In genomic region chr2:101272045-101272784, GRCh38 we compare ENCODE assay signal across 9 cellular contexts. TPM values are rescaled to one million over a fixed set of nuclear protein-coding genes. Genes with fewer than 3 reads are reported as not detected.
DNase-seq lines count a peak whose midpoint lies in the region; ATAC-seq and TF ChIP-seq lines count a peak whose summit lies in the region.
"Had no signal": no experiment of that assay in that cellular context is flagged by ENCODE, and none has a peak within 500 bp of the region (broad histone marks: within the 10 kb centered on the region; RNA-seq: fewer than 3 reads in every experiment).

No MANE protein-coding gene starts in this region.

- H3K4me1 Mint-ChIP-seq in activated naive CD4-positive, alpha-beta T cell treated with anti-CD3 and anti-CD28 coated beads for 36 hours (ENCODE audit: low read depth), result peaks cover 38% of the 10 kb centered on the region

- no peaks in the 10 kb centered on the region for H3K79me2 ChIP-seq in OCI-LY3 (ENCODE audit: low read length)

- H3K4me2 ChIP-seq in OCI-LY3 (ENCODE audit: low read length), result peak overlapping the region; percentile 67

- peaks cover 39% of the 10 kb centered on the region for H3K36me3 Mint-ChIP-seq in activated naive CD4-positive, alpha-beta T cell treated with anti-CD3 and anti-CD28 coated beads for 36 hours (ENCODE audit: low read depth)

- 85 to 86% methylated on average over 3 of the region's 3 CpGs for WGBS in thyroid gland, 2 donors

- no peak overlapping the region for H3K4me3 Mint-ChIP-seq in activated naive CD4-positive, alpha-beta T cell treated with anti-CD3 and anti-CD28 coated beads for 36 hours

- no peak overlapping the region for H2AFZ ChIP-seq in OCI-LY3 (ENCODE audit: low read depth, low read length)

- H3K4me3 ChIP-seq in OCI-LY3 (ENCODE audit: low read length) (peak overlapping the region; percentile 37), thyroid gland (replicated peaks in 1 of 3) (no peak overlapping the region)

- H3K27ac ChIP-seq in OCI-LY3 (ENCODE audit: low read length), result peak overlapping the region; percentile 64
- no peak overlapping the region for H3K27ac ChIP-seq in thyroid gland

- DNase-seq in activated naive CD4-positive, alpha-beta T cell treated with anti-CD3 and anti-CD28 coated beads for 36 hours, result no peak
- no peak for DNase-seq in activated naive CD4-positive, alpha-beta T cell treated with anti-CD3 and anti-CD28 coated beads, Interleukin-2, amount 50 U/mL, for 16 hours
- no peak for DNase-seq in stimulated activated naive CD8-positive, alpha-beta T cell treated with anti-CD3 and anti-CD28 coated beads, Interleukin-15, Interleukin-2, amounts not matched to agents 100 U/mL and 50 U/mL, for 24 hours
- DNase-seq in posterior cingulate gyrus (no peak), LoVo (ENCODE audit: low spot score) (no peak), thyroid gland (no peak)
- DNase-seq: activated CD4-positive, alpha-beta T cell treated with anti-CD3 and anti-CD28 coated beads, Interleukin-2, amount 50 U/mL, for 4 hours had no signal

- H3K9me3 ChIP-seq in OCI-LY3 (ENCODE audit: insufficient read depth, low read length) (no peaks in the 10 kb centered on the region), thyroid gland (no peaks in the 10 kb centered on the region)

- CTCF ChIA-PET in activated naive CD4-positive, alpha-beta T cell treated with anti-CD3 and anti-CD28 coated beads for 36 hours (lab: Charles Lee), result interaction anchor here (1.2 kb wide), 1 partner anchor 58 kb away, joined by 3 read pairs; no protein-coding TSS in a partner anchor

- H3K36me3 ChIP-seq in OCI-LY3 (replicated peaks; ENCODE audit: low read depth, low read length) (peaks cover 30% of the 10 kb centered on the region), thyroid gland (peaks cover 33 to 44% of the 10 kb centered on the region in 2 donors)

- H3K27me3 ChIP-seq in OCI-LY3 (ENCODE audit: low read depth, low read length) (0 out of 2 replicates have a peak, but pooled peaks cover 4% of the 10 kb centered on the region), thyroid gland (no peaks in the 10 kb centered on the region)

- H3K27ac Mint-ChIP-seq in activated naive CD4-positive, alpha-beta T cell treated with anti-CD3 and anti-CD28 coated beads for 36 hours, result peak overlapping the region; percentile 25

- intact Hi-C loops in activated naive CD4-positive, alpha-beta T cell treated with anti-CD3 and anti-CD28 coated beads for 36 hours (cut with micrococcal nuclease), result loop anchor here (1.0 kb wide), 3 partner anchors 20 to 56 kb away; partner anchors contain the start of gene CNOT11
- intact Hi-C loops in posterior cingulate gyrus (cut with DNase I) (loop anchor here (10.0 kb wide), 1 partner anchor 113 kb away; the partner anchor contains the start of gene CREG2), thyroid gland (cut with DNase I) (no loop called here)

- no peaks in the 10 kb centered on the region for H3K9me3 Mint-ChIP-seq in activated naive CD4-positive, alpha-beta T cell treated with anti-CD3 and anti-CD28 coated beads for 36 hours

- peak; percentile 76 for ATAC-seq in HG02642 (IDR thresholded peaks at IDR 0.05; ENCODE audit: poor library complexity, unreplicated experiment)
- ATAC-seq in stimulated activated naive CD8-positive, alpha-beta T cell treated with anti-CD3 and anti-CD28 coated beads, Interleukin-15, Interleukin-2, amounts not matched to agents 100 U/mL and 50 U/mL, for 24 hours, result peak; percentile 87

- H3K27me3 Mint-ChIP-seq in activated naive CD4-positive, alpha-beta T cell treated with anti-CD3 and anti-CD28 coated beads for 36 hours (ENCODE audit: low read depth), result no peaks in the 10 kb centered on the region

- H3K9ac ChIP-seq in OCI-LY3 (ENCODE audit: low read length), result peak overlapping the region; percentile 6; the same call in 1 of the 2 replicates

- H4K20me1 ChIP-seq in OCI-LY3 (ENCODE audit: insufficient read depth, low read length), result no peaks in the 10 kb centered on the region

- no peak for TF ChIP-seq POLR2A in thyroid gland (IDR thresholded peaks at IDR 0.05)

- TF ChIP-seq CTCF in OCI-LY3 (IDR thresholded peaks at IDR 0.05; ENCODE audit: low read depth, low read length), result no peak
- no peak for TF ChIP-seq CTCF in thyroid gland (IDR thresholded peaks at IDR 0.05)

- H3K4me1 ChIP-seq in OCI-LY3 (ENCODE audit: low read length), result peaks cover 28% of the 10 kb centered on the region
- H3K4me1 ChIP-seq in thyroid gland, result no peaks in the 10 kb centered on the region

RNA-seq across cellular contexts. Expression of gene CNOT11, which starts 19.5 kb away (rescaled TPM):
- 10 to 100 TPM; 38.3 to 40.3 TPM for total RNA-seq in activated naive CD4-positive, alpha-beta T cell treated with anti-CD3 and anti-CD28 coated beads for 36 hours
- 10 to 100 TPM; 27.5 to 41.6 (median 37.4) TPM for total RNA-seq in thyroid gland

RNA-seq across cellular contexts. Expression of gene RNF149, which starts 36.3 kb away (rescaled TPM):
- total RNA-seq in activated naive CD4-positive, alpha-beta T cell treated with anti-CD3 and anti-CD28 coated beads for 36 hours, result 10 to 100 TPM; 25.0 to 27.1 TPM
- total RNA-seq in thyroid gland, result 10 to 100 TPM; 49.5 to 95.6 (median 68.5) TPM
